16 cellular contexts compared by ENCODE assay signal in the genomic region with DNA sequence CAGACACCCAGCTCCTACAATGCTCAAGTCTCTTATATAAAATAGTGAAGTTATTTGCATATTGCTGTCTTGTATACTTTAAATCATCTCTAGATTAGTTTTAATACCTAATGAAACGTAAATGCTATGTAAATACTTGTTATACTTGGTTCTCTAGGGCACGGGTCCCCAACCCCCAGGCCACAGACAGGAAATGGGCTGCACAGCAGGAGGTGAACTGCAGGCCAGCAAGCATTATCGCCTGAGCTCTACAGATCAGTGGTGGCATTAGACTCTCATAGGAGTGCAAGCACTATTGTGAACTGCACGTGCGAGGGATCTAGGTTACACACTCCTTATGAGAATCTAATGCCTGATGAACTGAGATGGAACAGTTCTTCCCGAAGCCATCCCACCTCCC.
"Had no signal": no experiment of that assay in that cellular context is flagged by ENCODE, and none has a peak within 500 bp of the region (broad histone marks: within the 10 kb centered on the region; RNA-seq: fewer than 3 reads in every experiment).

No MANE protein-coding gene starts in this region.

- H3K36me3 ChIP-seq: brain microvascular endothelial cell, gastrocnemius medialis, tibial artery, uterus had no signal

- H3K9me3 ChIP-seq: gastrocnemius medialis, tibial artery, uterus had no signal

- H3K27ac ChIP-seq: brain microvascular endothelial cell, epithelial cell of prostate, gastrocnemius medialis, tibial artery, uterus had no signal

- H3K4me2 ChIP-seq: smooth muscle cell had no signal

- H3K4me1 ChIP-seq: gastrocnemius medialis, tibial artery, uterus had no signal

- DNase-seq: activated CD4-positive, alpha-beta memory T cell treated with anti-CD3 and anti-CD28 coated beads for 36 hours; activated gamma-delta T cell; activated naive CD8-positive, alpha-beta T cell treated with anti-CD3 and anti-CD28 coated beads for 36 hours; activated T-cell treated with anti-CD3 and anti-CD28 coated beads, Interleukin-2, amount 50 U/mL, for 4 hours; brain microvascular endothelial cell; effector memory CD4-positive, alpha-beta T cell; gastrocnemius medialis; mammary epithelial cell; natural killer cell; nucleus accumbens; right cardiac atrium; tibial artery; uterus had no signal

- H3K27me3 ChIP-seq: brain microvascular endothelial cell, gastrocnemius medialis, tibial artery, uterus had no signal

- H3K4me3 ChIP-seq: gastrocnemius medialis, smooth muscle cell, tibial artery, uterus had no signal

- ATAC-seq: activated T-cell treated with anti-CD3 and anti-CD28 coated beads, Interleukin-2, amount 50 U/mL, for 4 hours; gastrocnemius medialis; natural killer cell; right cardiac atrium; stimulated activated effector memory CD8-positive, alpha-beta T cell treated with anti-CD3 and anti-CD28 coated beads, Interleukin-12 subunit alpha, Interleukin-12 subunit beta, amount 100 ng/mL, for 72 hours had no signal
